Comparison of ENCODE assay signal across 2 cellular contexts in the genomic region with DNA sequence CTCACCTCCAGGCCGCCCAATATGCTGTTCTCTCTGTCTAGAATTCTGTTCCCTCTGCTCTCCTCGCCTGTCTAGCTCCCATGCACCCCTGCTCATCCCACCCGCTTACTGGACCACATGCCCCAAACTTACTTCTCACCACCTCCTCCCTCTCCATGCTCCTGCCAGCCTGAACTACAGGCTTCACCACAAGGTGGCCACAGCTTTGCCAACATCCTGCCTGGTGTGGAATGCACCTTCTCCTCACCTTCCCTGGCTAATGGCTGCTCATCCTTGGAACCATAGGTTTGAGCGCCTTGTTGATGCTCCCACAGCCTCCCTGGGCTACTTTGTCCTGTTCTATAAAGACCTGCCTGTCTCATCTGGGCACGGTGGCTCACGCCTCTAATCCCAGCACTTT.
TF ChIP-seq lines count a peak whose summit lies in the region.

No MANE protein-coding gene starts in this region.

TF ChIP-seq in WTC11, 78 proteins besides CTCF, POLR2A, EP300 and RAD21 (continued from another document):
- TF ChIP-seq TEAD4 (CRISPR knock-in tag; IDR thresholded peaks at IDR 0.05) (no peak), ZNF317 (CRISPR knock-in tag; IDR thresholded peaks at IDR 0.05; ENCODE audit: borderline replicate concordance, low read depth) (no peak), NR1H2 (CRISPR knock-in tag; IDR thresholded peaks at IDR 0.05) (no peak), CREB1 (CRISPR knock-in tag; IDR thresholded peaks at IDR 0.05) (no peak), RELA (CRISPR knock-in tag; IDR thresholded peaks at IDR 0.05; ENCODE audit: borderline replicate concordance) (no peak), JUN (CRISPR knock-in tag; IDR thresholded peaks at IDR 0.05) (no peak), JAZF1 (CRISPR knock-in tag; IDR thresholded peaks at IDR 0.05) (no peak), ZNF232 (CRISPR knock-in tag; IDR thresholded peaks at IDR 0.05) (no peak), HMGA2 (CRISPR knock-in tag; IDR thresholded peaks at IDR 0.05) (no peak), KAT7 (CRISPR knock-in tag; IDR thresholded peaks at IDR 0.05; ENCODE audit: borderline replicate concordance) (no peak), FOXP1 (CRISPR knock-in tag; IDR thresholded peaks at IDR 0.05; ENCODE audit: borderline replicate concordance) (no peak)
- TF ChIP-seq, protein P1, sequence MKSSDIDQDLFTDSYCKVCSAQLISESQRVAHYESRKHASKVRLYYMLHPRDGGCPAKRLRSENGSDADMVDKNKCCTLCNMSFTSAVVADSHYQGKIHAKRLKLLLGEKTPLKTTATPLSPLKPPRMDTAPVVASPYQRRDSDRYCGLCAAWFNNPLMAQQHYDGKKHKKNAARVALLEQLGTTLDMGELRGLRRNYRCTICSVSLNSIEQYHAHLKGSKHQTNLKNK (CRISPR knock-in tag; IDR thresholded peaks at IDR 0.05), result no peak
- TF ChIP-seq, protein P2, sequence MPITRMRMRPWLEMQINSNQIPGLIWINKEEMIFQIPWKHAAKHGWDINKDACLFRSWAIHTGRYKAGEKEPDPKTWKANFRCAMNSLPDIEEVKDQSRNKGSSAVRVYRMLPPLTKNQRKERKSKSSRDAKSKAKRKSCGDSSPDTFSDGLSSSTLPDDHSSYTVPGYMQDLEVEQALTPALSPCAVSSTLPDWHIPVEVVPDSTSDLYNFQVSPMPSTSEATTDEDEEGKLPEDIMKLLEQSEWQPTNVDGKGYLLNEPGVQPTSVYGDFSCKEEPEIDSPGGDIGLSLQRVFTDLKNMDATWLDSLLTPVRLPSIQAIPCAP (CRISPR knock-in tag; IDR thresholded peaks at IDR 0.05), result no peak
- TF ChIP-seq, protein P3, sequence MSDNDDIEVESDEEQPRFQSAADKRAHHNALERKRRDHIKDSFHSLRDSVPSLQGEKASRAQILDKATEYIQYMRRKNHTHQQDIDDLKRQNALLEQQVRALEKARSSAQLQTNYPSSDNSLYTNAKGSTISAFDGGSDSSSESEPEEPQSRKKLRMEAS (CRISPR knock-in tag; IDR thresholded peaks at IDR 0.05), result no peak
- TF ChIP-seq, protein P4, sequence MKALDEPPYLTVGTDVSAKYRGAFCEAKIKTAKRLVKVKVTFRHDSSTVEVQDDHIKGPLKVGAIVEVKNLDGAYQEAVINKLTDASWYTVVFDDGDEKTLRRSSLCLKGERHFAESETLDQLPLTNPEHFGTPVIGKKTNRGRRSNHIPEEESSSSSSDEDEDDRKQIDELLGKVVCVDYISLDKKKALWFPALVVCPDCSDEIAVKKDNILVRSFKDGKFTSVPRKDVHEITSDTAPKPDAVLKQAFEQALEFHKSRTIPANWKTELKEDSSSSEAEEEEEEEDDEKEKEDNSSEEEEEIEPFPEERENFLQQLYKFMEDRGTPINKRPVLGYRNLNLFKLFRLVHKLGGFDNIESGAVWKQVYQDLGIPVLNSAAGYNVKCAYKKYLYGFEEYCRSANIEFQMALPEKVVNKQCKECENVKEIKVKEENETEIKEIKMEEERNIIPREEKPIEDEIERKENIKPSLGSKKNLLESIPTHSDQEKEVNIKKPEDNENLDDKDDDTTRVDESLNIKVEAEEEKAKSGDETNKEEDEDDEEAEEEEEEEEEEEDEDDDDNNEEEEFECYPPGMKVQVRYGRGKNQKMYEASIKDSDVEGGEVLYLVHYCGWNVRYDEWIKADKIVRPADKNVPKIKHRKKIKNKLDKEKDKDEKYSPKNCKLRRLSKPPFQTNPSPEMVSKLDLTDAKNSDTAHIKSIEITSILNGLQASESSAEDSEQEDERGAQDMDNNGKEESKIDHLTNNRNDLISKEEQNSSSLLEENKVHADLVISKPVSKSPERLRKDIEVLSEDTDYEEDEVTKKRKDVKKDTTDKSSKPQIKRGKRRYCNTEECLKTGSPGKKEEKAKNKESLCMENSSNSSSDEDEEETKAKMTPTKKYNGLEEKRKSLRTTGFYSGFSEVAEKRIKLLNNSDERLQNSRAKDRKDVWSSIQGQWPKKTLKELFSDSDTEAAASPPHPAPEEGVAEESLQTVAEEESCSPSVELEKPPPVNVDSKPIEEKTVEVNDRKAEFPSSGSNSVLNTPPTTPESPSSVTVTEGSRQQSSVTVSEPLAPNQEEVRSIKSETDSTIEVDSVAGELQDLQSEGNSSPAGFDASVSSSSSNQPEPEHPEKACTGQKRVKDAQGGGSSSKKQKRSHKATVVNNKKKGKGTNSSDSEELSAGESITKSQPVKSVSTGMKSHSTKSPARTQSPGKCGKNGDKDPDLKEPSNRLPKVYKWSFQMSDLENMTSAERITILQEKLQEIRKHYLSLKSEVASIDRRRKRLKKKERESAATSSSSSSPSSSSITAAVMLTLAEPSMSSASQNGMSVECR (CRISPR knock-in tag; IDR thresholded peaks at IDR 0.05; ENCODE audit: borderline replicate concordance), result no peak
- TF ChIP-seq, protein P5, sequence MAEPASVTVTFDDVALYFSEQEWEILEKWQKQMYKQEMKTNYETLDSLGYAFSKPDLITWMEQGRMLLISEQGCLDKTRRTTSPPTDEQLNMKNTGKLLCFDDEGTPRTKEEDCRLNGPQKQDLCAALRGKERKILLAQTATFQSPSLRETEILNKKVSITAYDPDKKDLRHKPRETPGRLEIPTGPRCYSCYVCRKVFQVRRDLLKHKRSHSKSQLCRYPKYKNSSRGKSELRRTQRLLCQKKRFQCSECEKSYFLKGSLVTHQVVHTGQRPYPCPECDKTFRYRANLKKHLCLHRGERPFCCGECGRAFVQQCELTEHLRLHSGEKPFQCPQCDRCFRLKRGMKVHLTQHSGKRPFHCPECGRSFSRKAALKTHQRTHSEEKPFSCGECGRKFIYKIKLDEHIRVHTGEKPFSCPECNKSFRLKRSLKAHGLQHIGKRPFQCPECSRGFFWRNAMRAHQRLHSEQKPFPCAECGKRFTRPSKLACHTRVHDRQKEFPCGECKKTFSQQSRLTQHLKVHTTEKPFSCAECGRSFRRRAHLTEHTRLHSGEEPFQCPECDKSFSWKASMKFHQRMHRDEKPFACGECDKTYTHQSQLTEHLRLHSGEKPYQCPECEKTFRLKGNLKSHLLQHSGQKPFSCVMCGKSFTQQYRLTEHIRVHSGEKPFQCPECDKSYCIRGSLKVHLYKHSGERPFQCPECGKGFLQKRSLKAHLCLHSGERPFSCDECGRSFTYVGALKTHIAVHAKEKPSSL (CRISPR knock-in tag; conservative IDR thresholded peaks at IDR 0.05), result no peak

TF ChIP-seq in HepG2, 621 proteins besides CTCF, POLR2A, EP300 and RAD21 (continued from another document):
- TF ChIP-seq, protein P6, sequence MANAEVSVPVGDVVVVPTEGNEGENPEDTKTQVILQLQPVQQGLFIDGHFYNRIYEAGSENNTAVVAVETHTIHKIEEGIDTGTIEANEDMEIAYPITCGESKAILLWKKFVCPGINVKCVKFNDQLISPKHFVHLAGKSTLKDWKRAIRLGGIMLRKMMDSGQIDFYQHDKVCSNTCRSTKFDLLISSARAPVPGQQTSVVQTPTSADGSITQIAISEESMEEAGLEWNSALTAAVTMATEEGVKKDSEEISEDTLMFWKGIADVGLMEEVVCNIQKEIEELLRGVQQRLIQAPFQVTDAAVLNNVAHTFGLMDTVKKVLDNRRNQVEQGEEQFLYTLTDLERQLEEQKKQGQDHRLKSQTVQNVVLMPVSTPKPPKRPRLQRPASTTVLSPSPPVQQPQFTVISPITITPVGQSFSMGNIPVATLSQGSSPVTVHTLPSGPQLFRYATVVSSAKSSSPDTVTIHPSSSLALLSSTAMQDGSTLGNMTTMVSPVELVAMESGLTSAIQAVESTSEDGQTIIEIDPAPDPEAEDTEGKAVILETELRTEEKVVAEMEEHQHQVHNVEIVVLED (CRISPR knock-in tag; IDR thresholded peaks at IDR 0.05; ENCODE audit: borderline replicate concordance), result no peak
- TF ChIP-seq MAF1 (CRISPR knock-in tag; IDR thresholded peaks at IDR 0.05; ENCODE audit: borderline replicate concordance) (no peak), SMC3 (IDR thresholded peaks at IDR 0.05; ENCODE audit: low read length) (peak; percentile 34; the same call in 1 of the 2 replicates), SETDB1 (CRISPR knock-in tag; IDR thresholded peaks at IDR 0.05; ENCODE audit: borderline replicate concordance) (no peak), ZNF10 (CRISPR knock-in tag; IDR thresholded peaks at IDR 0.05; ENCODE audit: borderline replicate concordance, low read depth) (no peak), NAIF1 (CRISPR knock-in tag; IDR thresholded peaks at IDR 0.05; ENCODE audit: borderline replicate concordance) (no peak), ETV5 (CRISPR knock-in tag; IDR thresholded peaks at IDR 0.05; ENCODE audit: borderline replicate concordance) (0 out of 2 replicates have a peak, but pooled peaks have one; percentile 5), ZSCAN29 (CRISPR knock-in tag; conservative IDR thresholded peaks at IDR 0.05) (no peak), KDM3A (CRISPR knock-in tag; IDR thresholded peaks at IDR 0.05; ENCODE audit: low read depth) (no peak), GLI4 (CRISPR knock-in tag; IDR thresholded peaks at IDR 0.05; ENCODE audit: borderline replicate concordance) (no peak), ZNF30 (CRISPR knock-in tag; IDR thresholded peaks at IDR 0.05) (no peak), MZF1 (CRISPR knock-in tag; IDR thresholded peaks at IDR 0.05; ENCODE audit: borderline replicate concordance) (no peak), TEAD3 (CRISPR knock-in tag; optimal IDR thresholded peaks at IDR 0.05; ENCODE audit: borderline replicate concordance) (peak; percentile 33), ZNF569 (CRISPR knock-in tag; IDR thresholded peaks at IDR 0.05; ENCODE audit: borderline replicate concordance) (no peak)
- TF ChIP-seq, protein P3 (IDR thresholded peaks at IDR 0.05), result no peak
- TF ChIP-seq, protein P7, sequence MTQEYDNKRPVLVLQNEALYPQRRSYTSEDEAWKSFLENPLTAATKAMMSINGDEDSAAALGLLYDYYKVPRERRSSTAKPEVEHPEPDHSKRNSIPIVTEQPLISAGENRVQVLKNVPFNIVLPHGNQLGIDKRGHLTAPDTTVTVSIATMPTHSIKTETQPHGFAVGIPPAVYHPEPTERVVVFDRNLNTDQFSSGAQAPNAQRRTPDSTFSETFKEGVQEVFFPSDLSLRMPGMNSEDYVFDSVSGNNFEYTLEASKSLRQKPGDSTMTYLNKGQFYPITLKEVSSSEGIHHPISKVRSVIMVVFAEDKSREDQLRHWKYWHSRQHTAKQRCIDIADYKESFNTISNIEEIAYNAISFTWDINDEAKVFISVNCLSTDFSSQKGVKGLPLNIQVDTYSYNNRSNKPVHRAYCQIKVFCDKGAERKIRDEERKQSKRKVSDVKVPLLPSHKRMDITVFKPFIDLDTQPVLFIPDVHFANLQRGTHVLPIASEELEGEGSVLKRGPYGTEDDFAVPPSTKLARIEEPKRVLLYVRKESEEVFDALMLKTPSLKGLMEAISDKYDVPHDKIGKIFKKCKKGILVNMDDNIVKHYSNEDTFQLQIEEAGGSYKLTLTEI (CRISPR knock-in tag; conservative IDR thresholded peaks at IDR 0.05), result no peak
- TF ChIP-seq, protein P8, sequence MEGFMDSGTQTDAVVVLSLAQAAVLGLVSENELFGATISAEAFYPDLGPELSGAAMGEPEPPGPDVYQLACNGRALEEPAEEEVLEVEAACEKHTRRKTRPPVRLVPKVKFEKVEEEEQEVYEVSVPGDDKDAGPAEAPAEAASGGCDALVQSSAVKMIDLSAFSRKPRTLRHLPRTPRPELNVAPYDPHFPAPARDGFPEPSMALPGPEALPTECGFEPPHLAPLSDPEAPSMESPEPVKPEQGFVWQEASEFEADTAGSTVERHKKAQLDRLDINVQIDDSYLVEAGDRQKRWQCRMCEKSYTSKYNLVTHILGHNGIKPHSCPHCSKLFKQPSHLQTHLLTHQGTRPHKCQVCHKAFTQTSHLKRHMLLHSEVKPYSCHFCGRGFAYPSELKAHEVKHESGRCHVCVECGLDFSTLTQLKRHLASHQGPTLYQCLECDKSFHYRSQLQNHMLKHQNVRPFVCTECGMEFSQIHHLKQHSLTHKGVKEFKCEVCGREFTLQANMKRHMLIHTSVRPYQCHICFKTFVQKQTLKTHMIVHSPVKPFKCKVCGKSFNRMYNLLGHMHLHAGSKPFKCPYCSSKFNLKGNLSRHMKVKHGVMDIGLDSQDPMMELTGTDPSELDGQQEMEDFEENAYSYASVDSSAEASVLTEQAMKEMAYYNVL (CRISPR knock-in tag; IDR thresholded peaks at IDR 0.05; ENCODE audit: borderline replicate concordance), result no peak
- TF ChIP-seq, protein P9, sequence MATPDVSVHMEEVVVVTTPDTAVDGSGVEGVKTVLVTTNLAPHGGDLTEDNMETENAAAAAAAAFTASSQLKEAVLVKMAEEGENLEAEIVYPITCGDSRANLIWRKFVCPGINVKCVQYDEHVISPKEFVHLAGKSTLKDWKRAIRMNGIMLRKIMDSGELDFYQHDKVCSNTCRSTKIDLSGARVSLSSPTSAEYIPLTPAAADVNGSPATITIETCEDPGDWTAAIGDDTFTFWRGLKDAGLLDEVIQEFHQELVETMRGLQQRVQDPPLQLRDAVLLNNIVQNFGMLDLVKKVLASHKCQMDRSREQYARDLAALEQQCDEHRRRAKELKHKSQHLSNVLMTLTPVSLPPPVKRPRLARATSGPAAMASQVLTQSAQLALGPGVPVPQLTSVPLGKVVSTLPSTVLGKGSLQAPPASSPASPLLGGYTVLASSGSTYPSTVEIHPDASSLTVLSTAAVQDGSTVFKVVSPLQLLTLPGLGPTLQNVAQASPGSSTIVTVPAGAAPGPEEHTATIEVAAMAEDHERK (CRISPR knock-in tag; IDR thresholded peaks at IDR 0.05; ENCODE audit: low read depth), result no peak
- TF ChIP-seq, protein P10, sequence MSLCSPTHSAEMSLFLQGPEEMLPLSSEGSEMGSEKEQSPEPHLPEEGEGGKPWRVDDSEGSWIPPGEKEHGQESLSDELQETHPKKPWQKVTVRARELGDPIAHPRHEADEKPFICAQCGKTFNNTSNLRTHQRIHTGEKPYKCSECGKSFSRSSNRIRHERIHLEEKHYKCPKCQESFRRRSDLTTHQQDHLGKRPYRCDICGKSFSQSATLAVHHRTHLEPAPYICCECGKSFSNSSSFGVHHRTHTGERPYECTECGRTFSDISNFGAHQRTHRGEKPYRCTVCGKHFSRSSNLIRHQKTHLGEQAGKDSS (CRISPR knock-in tag; IDR thresholded peaks at IDR 0.05; ENCODE audit: borderline replicate concordance, low read depth), result no peak
TF ChIP-seq in HepG2: peak in this region for 3.
